ENCODE assay signal across 9 cellular contexts in the genomic region with DNA sequence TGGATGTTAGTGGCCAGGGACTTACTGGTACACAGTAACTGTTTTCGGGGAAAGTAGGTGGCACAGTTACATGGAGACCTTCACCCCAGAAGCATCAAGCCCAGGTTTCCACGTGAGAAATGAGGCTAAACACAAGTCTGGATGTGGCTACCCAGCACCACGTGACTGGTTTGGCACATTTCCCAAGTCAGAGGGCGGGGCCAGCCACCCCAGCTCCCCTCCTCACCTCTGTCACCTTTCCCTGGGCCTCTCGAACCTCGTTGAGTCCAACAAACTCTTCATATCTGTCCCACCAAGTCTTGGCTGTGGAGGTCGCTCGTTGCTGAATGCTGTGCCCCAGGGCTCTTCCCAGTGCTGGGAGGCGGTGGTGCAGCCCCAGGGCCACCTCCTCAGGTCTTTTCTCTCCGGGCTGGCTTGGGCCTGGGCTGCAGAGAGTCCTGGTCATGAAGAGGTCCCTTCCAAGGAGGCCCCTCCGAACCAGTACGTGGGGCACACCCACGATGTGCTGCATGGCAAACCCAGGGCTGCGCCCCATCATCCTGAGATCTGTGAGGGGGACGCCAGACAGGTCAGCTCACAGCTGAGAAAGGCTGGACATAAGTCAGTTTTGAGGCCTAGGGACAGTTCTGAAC. TPM values are rescaled to one million over a fixed set of nuclear protein-coding genes. Genes with fewer than 3 reads are reported as not detected.
A peak's percentile ranks its signal among the peaks of the same experiment; 100 is the strongest.
DNase-seq lines count a peak whose midpoint lies in the region; ATAC-seq and TF ChIP-seq lines count a peak whose summit lies in the region.
"Had no signal": no experiment of that assay in that cellular context is flagged by ENCODE, and none has a peak within 500 bp of the region (broad histone marks: within the 10 kb centered on the region; RNA-seq: fewer than 3 reads in every experiment).

No MANE protein-coding gene starts in this region.

- ATAC-seq in natural killer cell treated with Interleukin-12 subunit alpha and Interleukin-12 subunit beta and Interleukin-15 and Interleukin-18, amount 100 ng/mL, for 72 hours = no peak
- no peak for ATAC-seq in foreskin keratinocyte
- ATAC-seq: activated T-cell treated with anti-CD3 and anti-CD28 coated beads, Interleukin-2, amount 50 U/mL, for 72 hours had no signal

- WGBS in esophagus muscularis mucosa = 64% methylated on average over 10 of the region's 15 CpGs
- 56 to 69% (median 62%) methylated on average over 13 to 15 of the region's 15 CpGs for WGBS in stomach, 5 donors

- no peak overlapping the region for H3K4me3 Mint-ChIP-seq in natural killer cell treated with Interleukin-12 subunit alpha and Interleukin-12 subunit beta and Interleukin-15 and Interleukin-18, amount 100 ng/mL, for 72 hours
- H3K4me3 Mint-ChIP-seq: activated T-cell treated with anti-CD3 and anti-CD28 coated beads, Interleukin-2, amount 50 U/mL, for 72 hours had no signal

- no peak for TF ChIP-seq CTCF in VCaP (conservative IDR thresholded peaks at IDR 0.05)
- TF ChIP-seq CTCF in esophagus muscularis mucosa (IDR thresholded peaks at IDR 0.05) = no peak
- no peak for TF ChIP-seq CTCF in stomach (IDR thresholded peaks at IDR 0.05)
- no peak for TF ChIP-seq CTCF in foreskin keratinocyte (conservative IDR thresholded peaks at IDR 0.05)

- H3K36me3 ChIP-seq in esophagus muscularis mucosa = peaks cover 0 to 17% (median 14%) of the 10 kb centered on the region in 4 donors
- H3K36me3 ChIP-seq in stomach = peaks cover 8 to 22% (median 18%) of the 10 kb centered on the region in 4 donors

- DNase-seq in esophagus muscularis mucosa (ENCODE audit: extremely low spot score) (no peak), stomach (no peak), putamen (ENCODE audit: low spot score) (no peak), foreskin keratinocyte (no peak)
- DNase-seq in natural killer cell treated with Interleukin-12 subunit alpha and Interleukin-12 subunit beta and Interleukin-15 and Interleukin-18, amount 100 ng/mL, for 72 hours (ENCODE audit: low spot score) = no peak
- DNase-seq: midbrain; stimulated activated naive CD4-positive, alpha-beta T cell treated with Interleukin-2 at 50 U/mL for 16 hours had no signal

- TF ChIP-seq EP300 in esophagus muscularis mucosa (IDR thresholded peaks at IDR 0.05) (no peak), stomach (IDR thresholded peaks at IDR 0.05) (no peak)

- no peak for TF ChIP-seq POLR2A in esophagus muscularis mucosa (IDR thresholded peaks at IDR 0.05; ENCODE audit: low read depth)
- TF ChIP-seq POLR2A in stomach (IDR thresholded peaks at IDR 0.05) = no peak

- no peaks in the 10 kb centered on the region for H3K27me3 Mint-ChIP-seq in natural killer cell treated with Interleukin-12 subunit alpha and Interleukin-12 subunit beta and Interleukin-15 and Interleukin-18, amount 100 ng/mL, for 72 hours

- intact Hi-C loops in esophagus muscularis mucosa (cut with DNase I) = loop anchor here (1.0 kb wide), 1 partner anchor 33 kb away; no protein-coding TSS in a partner anchor
- intact Hi-C loops in stomach (cut with DNase I; ENCODE audit: low total_unique reads) = loop anchor here (2.0 kb wide), 1 partner anchor 34 kb away; no protein-coding TSS in a partner anchor

- peaks cover 19 to 24% of the 10 kb centered on the region in 2 donors for H3K4me1 Mint-ChIP-seq in natural killer cell treated with Interleukin-12 subunit alpha and Interleukin-12 subunit beta and Interleukin-15 and Interleukin-18, amount 100 ng/mL, for 72 hours (ENCODE audit: low read depth in 2 of 2)

- H3K36me3 Mint-ChIP-seq in natural killer cell treated with Interleukin-12 subunit alpha and Interleukin-12 subunit beta and Interleukin-15 and Interleukin-18, amount 100 ng/mL, for 72 hours = peaks cover 1% of the 10 kb centered on the region

- peaks cover 42 to 75% (median 71%) of the 10 kb centered on the region in 4 donors for H3K4me1 ChIP-seq in esophagus muscularis mucosa
- peaks cover 32 to 64% (median 37%) of the 10 kb centered on the region in 4 donors for H3K4me1 ChIP-seq in stomach
- H3K4me1 ChIP-seq in foreskin keratinocyte = peaks cover 41% of the 10 kb centered on the region

- H3K27ac ChIP-seq in VCaP = peak overlapping the region; percentile 16; the same call in 1 of the 2 replicates
- H3K27ac ChIP-seq in esophagus muscularis mucosa (replicated peaks in 1 of 4) = peak overlapping the region; percentile 93 to 99 (median 98)
- H3K27ac ChIP-seq in stomach = peak overlapping the region in 4 of 5 donors; percentile 59 to 96 (median 62)
- H3K27ac ChIP-seq in foreskin keratinocyte = no peak overlapping the region

- no peak overlapping the region for H3K27ac Mint-ChIP-seq in natural killer cell treated with Interleukin-12 subunit alpha and Interleukin-12 subunit beta and Interleukin-15 and Interleukin-18, amount 100 ng/mL, for 72 hours
- H3K27ac Mint-ChIP-seq: activated T-cell treated with anti-CD3 and anti-CD28 coated beads, Interleukin-2, amount 50 U/mL, for 72 hours had no signal

- no peaks in the 10 kb centered on the region for H3K9me3 Mint-ChIP-seq in natural killer cell treated with Interleukin-12 subunit alpha and Interleukin-12 subunit beta and Interleukin-15 and Interleukin-18, amount 100 ng/mL, for 72 hours
- H3K9me3 Mint-ChIP-seq: activated T-cell treated with anti-CD3 and anti-CD28 coated beads, Interleukin-2, amount 50 U/mL, for 72 hours had no signal

- H3K27me3 ChIP-seq in esophagus muscularis mucosa (no peaks in the 10 kb centered on the region), stomach (no peaks in the 10 kb centered on the region), foreskin keratinocyte (no peaks in the 10 kb centered on the region)

- H3K4me3 ChIP-seq in esophagus muscularis mucosa (no peak overlapping the region), stomach (no peak overlapping the region)

- H3K9me3 ChIP-seq in esophagus muscularis mucosa (no peaks in the 10 kb centered on the region), stomach (no peaks in the 10 kb centered on the region)

RNA-seq across cellular contexts. Expression of gene PLXNB1, which starts 4.8 kb away (rescaled TPM):
- total RNA-seq in esophagus muscularis mucosa (100 to 1,000 TPM; 120 to 200 (median 152) TPM), stomach (100 to 1,000 TPM in 4 of 5 donors, 10 to 100 TPM in 1; 86.7 to 874 (median 314) TPM), foreskin keratinocyte (67.8 and 73.4 TPM in 2 replicates)
- polyA plus RNA-seq in stomach (100 to 1,000 TPM in 1 of 3 donors, 10 to 100 TPM in 2; 13.9 to 157 (median 45.0) TPM), foreskin keratinocyte (40.1 and 40.6 TPM in 2 replicates)
- 1 to 10 TPM; 5.9 to 9.6 TPM for total RNA-seq in natural killer cell treated with Interleukin-12 subunit alpha and Interleukin-12 subunit beta and Interleukin-15 and Interleukin-18, amount 100 ng/mL, for 72 hours

RNA-seq across cellular contexts. Expression of gene CCDC51, which starts 5.2 kb away (rescaled TPM):
- 10 to 100 TPM; 15.6 to 26.6 (median 23.0) TPM for total RNA-seq in esophagus muscularis mucosa
- 10 to 100 TPM in 1 of 5 donors, 1 to 10 TPM in 4; 1.8 to 12.5 (median 7.1) TPM for total RNA-seq in stomach
- polyA plus RNA-seq in stomach = 10 to 100 TPM in 1 of 3 donors, 1 to 10 TPM in 2; 6.0 to 10.3 (median 9.5) TPM
- total RNA-seq in natural killer cell treated with Interleukin-12 subunit alpha and Interleukin-12 subunit beta and Interleukin-15 and Interleukin-18, amount 100 ng/mL, for 72 hours = 10 to 100 TPM; 13.0 to 23.3 TPM
- 30.3 and 31.1 TPM in 2 replicates for total RNA-seq in foreskin keratinocyte
- 29.5 and 33.2 TPM in 2 replicates for polyA plus RNA-seq in foreskin keratinocyte

RNA-seq across cellular contexts. Expression of gene TMA7, which starts 5.3 kb away (rescaled TPM):
- total RNA-seq in esophagus muscularis mucosa = 100 to 1,000 TPM; 167 to 270 (median 205) TPM
- 100 to 1,000 TPM; 107 to 298 (median 230) TPM for total RNA-seq in stomach
- polyA plus RNA-seq in stomach = 100 to 1,000 TPM; 644 to 702 (median 660) TPM
- total RNA-seq in natural killer cell treated with Interleukin-12 subunit alpha and Interleukin-12 subunit beta and Interleukin-15 and Interleukin-18, amount 100 ng/mL, for 72 hours = 100 to 1,000 TPM; 202 to 217 TPM
- 376 and 417 TPM in 2 replicates for total RNA-seq in foreskin keratinocyte
- 616 and 663 TPM in 2 replicates for polyA plus RNA-seq in foreskin keratinocyte

RNA-seq across cellular contexts. Expression of gene ATRIP, which starts 11.8 kb away (rescaled TPM):
- total RNA-seq in esophagus muscularis mucosa (1 to 10 TPM; 4.2 to 8.5 (median 5.3) TPM), stomach (10 to 100 TPM in 2 of 5 donors, 1 to 10 TPM in 3; 2.3 to 34.4 (median 5.5) TPM), foreskin keratinocyte (11.6 and 14.4 TPM in 2 replicates)
- polyA plus RNA-seq in stomach (1 to 10 TPM; 2.9 to 5.8 (median 3.2) TPM), foreskin keratinocyte (9.2 and 11.4 TPM in 2 replicates)
- total RNA-seq in natural killer cell treated with Interleukin-12 subunit alpha and Interleukin-12 subunit beta and Interleukin-15 and Interleukin-18, amount 100 ng/mL, for 72 hours = 10 to 100 TPM; 14.0 to 26.2 TPM
